ENCODE assay signal across 8 cellular contexts in the genomic region with DNA sequence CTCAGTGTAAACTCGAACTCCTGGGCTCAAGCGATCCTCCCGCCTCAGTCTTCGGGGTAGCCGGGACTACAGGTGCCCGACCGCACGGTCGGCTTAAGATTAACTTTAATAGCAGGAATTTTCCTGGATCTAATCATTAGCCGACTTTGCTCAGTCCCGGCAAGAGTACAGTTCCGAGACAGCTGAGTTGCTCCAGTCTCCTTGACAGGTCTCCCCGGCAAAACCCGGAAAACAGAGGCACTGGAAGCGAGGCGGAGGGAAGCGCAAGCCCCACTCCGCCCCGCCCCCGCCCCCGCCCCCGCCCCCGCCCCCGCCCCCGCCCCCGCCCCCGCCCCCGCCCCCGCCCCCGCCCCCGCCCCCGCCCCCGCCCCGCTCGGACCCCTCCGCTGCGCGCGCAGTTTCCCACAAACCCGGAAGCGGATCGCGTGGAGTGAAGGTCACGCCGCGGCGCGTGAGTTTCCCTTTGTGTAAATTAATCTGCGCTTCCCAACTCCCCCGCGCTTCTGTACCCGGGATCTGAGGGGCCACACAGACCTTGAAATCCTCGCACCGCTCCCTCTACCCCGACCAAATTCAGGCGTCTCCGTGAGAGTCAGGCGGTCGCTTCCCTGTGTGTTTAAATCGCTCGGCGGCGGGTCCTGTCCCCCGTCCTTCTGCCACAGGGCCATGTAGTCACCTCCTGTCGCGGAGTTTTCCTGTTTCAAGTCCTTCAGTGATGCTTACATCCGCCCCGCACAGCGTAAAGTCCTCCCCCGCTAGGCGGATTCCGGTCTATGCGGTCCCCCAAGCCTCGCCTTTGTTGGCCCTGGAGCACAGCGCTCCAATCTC. TPM values are rescaled to one million over a fixed set of nuclear protein-coding genes. Genes with fewer than 3 reads are reported as not detected.
DNase-seq lines count a peak whose midpoint lies in the region; ATAC-seq and TF ChIP-seq lines count a peak whose summit lies in the region.

A gene (plus strand): TSS at position 397 of the 828 bp plus-strand sequence. CDS start 3,244 bp downstream, outside the sequence.

- peaks cover 9 to 49% (median 25%) of the 10 kb centered on the region in 5 donors for H3K9me3 Mint-ChIP-seq in CD8-positive, alpha-beta memory T cell
- H3K9me3 Mint-ChIP-seq in activated naive CD8-positive, alpha-beta T cell (ENCODE audit: low read depth) = peaks cover 27% of the 10 kb centered on the region
- H3K9me3 Mint-ChIP-seq in glutamatergic neuron (ENCODE audit: unreplicated experiment) = peaks cover 8% of the 10 kb centered on the region

- H3K36me3 Mint-ChIP-seq in CD8-positive, alpha-beta memory T cell = peaks cover 30 to 48% (median 47%) of the 10 kb centered on the region in 3 donors
- peaks cover 45% of the 10 kb centered on the region for H3K36me3 Mint-ChIP-seq in activated naive CD8-positive, alpha-beta T cell
- peaks cover 32% of the 10 kb centered on the region for H3K36me3 Mint-ChIP-seq in glutamatergic neuron (ENCODE audit: unreplicated experiment)

- H3K4me1 Mint-ChIP-seq in CD8-positive, alpha-beta memory T cell = peaks cover 20 to 36% (median 31%) of the 10 kb centered on the region in 3 donors
- peaks cover 21% of the 10 kb centered on the region for H3K4me1 Mint-ChIP-seq in activated naive CD8-positive, alpha-beta T cell (ENCODE audit: low read depth)
- H3K4me1 Mint-ChIP-seq in glutamatergic neuron (ENCODE audit: low read depth, unreplicated experiment) = peaks cover 6% of the 10 kb centered on the region

- peak; percentile 83 to 93 (median 87) for DNase-seq in CD8-positive, alpha-beta memory T cell
- DNase-seq in NCI-H1092 (lab: John Stamatoyannopoulos, UW) (peak; percentile 46), SKM-1 treated with dmso at 0.1 percent for 144 hours (lab: John Stamatoyannopoulos, UW; ENCODE audit: unreplicated experiment) (peak; percentile 26), glutamatergic neuron (peak; percentile 82), omental fat pad (ENCODE audit: low spot score) (peak; percentile 72), suprapubic skin (ENCODE audit: low spot score in 2 of 2) (peak; percentile 90 to 93)

- no peaks in the 10 kb centered on the region for H3K27me3 Mint-ChIP-seq in CD8-positive, alpha-beta memory T cell
- no peaks in the 10 kb centered on the region for H3K27me3 Mint-ChIP-seq in activated naive CD8-positive, alpha-beta T cell
- peaks cover 9% of the 10 kb centered on the region for H3K27me3 Mint-ChIP-seq in glutamatergic neuron (ENCODE audit: unreplicated experiment)

- TF ChIP-seq CTCF in glutamatergic neuron (IDR thresholded peaks at IDR 0.05; ENCODE audit: partially characterized antibody, unreplicated experiment) (no peak), omental fat pad (IDR thresholded peaks at IDR 0.05) (no peak), suprapubic skin (IDR thresholded peaks at IDR 0.05) (no peak)

- 2% methylated on average over 30 of the region's 75 CpGs for WGBS in suprapubic skin

- H3K27me3 ChIP-seq in CD8-positive, alpha-beta memory T cell (ENCODE audit: insufficient read depth, low read length, poor library complexity, severe bottlenecking) = no peaks in the 10 kb centered on the region
- H3K27me3 ChIP-seq in suprapubic skin = no peaks in the 10 kb centered on the region

- peak within 1 kb of the TSS; percentile 94 for H3K4me3 ChIP-seq in CD8-positive, alpha-beta memory T cell (ENCODE audit: low read length)
- peak within 1 kb of the TSS; percentile 82 for H3K4me3 ChIP-seq in suprapubic skin

- peak; percentile 32 to 37 for TF ChIP-seq POLR2A in suprapubic skin (IDR thresholded peaks at IDR 0.05)

- peak within 1 kb of the TSS; percentile 97 to 98 (median 97) for H3K4me3 Mint-ChIP-seq in CD8-positive, alpha-beta memory T cell
- H3K4me3 Mint-ChIP-seq in activated naive CD8-positive, alpha-beta T cell = peak within 1 kb of the TSS; percentile 94
- peak within 1 kb of the TSS; percentile 98 for H3K4me3 Mint-ChIP-seq in glutamatergic neuron (ENCODE audit: unreplicated experiment)

- CTCF ChIA-PET in CD8-positive, alpha-beta memory T cell (lab: Charles Lee) = no interaction called here

- ATAC-seq in GM21619 (IDR thresholded peaks at IDR 0.05; ENCODE audit: unreplicated experiment) (peak; percentile 47), omental fat pad (ENCODE audit: low FRiP score) (peak; percentile 87)

- H3K27ac Mint-ChIP-seq in CD8-positive, alpha-beta memory T cell = peak within 1 kb of the TSS; percentile 92 to 99 (median 98)
- peak within 1 kb of the TSS; percentile 96 for H3K27ac Mint-ChIP-seq in activated naive CD8-positive, alpha-beta T cell
- H3K27ac Mint-ChIP-seq in glutamatergic neuron (ENCODE audit: unreplicated experiment) = peak within 1 kb of the TSS; percentile 99

- H3K4me1 ChIP-seq in CD8-positive, alpha-beta memory T cell (ENCODE audit: insufficient read depth, low read length) = peaks cover 16% of the 10 kb centered on the region
- H3K4me1 ChIP-seq in suprapubic skin = peaks cover 19% of the 10 kb centered on the region

- peaks cover 29% of the 10 kb centered on the region for H3K36me3 ChIP-seq in CD8-positive, alpha-beta memory T cell (ENCODE audit: insufficient read depth, low read length)
- H3K36me3 ChIP-seq in suprapubic skin = peaks cover 34% of the 10 kb centered on the region

- POLR2A ChIA-PET in CD8-positive, alpha-beta memory T cell (lab: Charles Lee) = no interaction called here

- no peak for TF ChIP-seq EP300 in suprapubic skin (IDR thresholded peaks at IDR 0.05)

- H3K27ac ChIP-seq in CD8-positive, alpha-beta memory T cell (ENCODE audit: low read depth, low read length) = peak within 1 kb of the TSS; percentile 92
- peak within 1 kb of the TSS; percentile 95 for H3K27ac ChIP-seq in suprapubic skin

- H3K9me3 ChIP-seq in CD8-positive, alpha-beta memory T cell (ENCODE audit: low read length) = peaks cover 4% of the 10 kb centered on the region
- peaks cover 1% of the 10 kb centered on the region for H3K9me3 ChIP-seq in suprapubic skin

RNA-seq across cellular contexts. Expression of the gene that starts here (rescaled TPM):
- 1 to 10 TPM; 5.6 to 6.6 TPM for total RNA-seq in CD8-positive, alpha-beta memory T cell
- polyA plus RNA-seq in CD8-positive, alpha-beta memory T cell = 28.0 TPM
- total RNA-seq in glutamatergic neuron (ENCODE audit: unreplicated experiment) = 21.8 TPM
- 10 to 100 TPM in 1 of 4 donors, 1 to 10 TPM in 3; 4.9 to 12.9 (median 7.4) TPM for total RNA-seq in omental fat pad
- total RNA-seq in suprapubic skin = 10 to 100 TPM in 1 of 4 donors, 1 to 10 TPM in 3; 4.3 to 11.4 (median 7.2) TPM

Comparison
In these comparisons a context has a peak if more than half of its experiments do, and no peak if none do; other contexts are left out.
1. Peak in every context shown above with its lines: DNase-seq, ATAC-seq, H3K4me3 ChIP-seq and H3K27ac ChIP-seq.
2. DNase-seq: peak in every context shown above with its lines; median percentile 92 in suprapubic skin; 87 in CD8-positive, alpha-beta memory T cell; 82 in glutamatergic neuron; 72 in omental fat pad; 46 in NCI-H1092; 26 in SKM-1 treated with dmso at 0.1 percent for 144 hours.